In genomic region chr5:133562554-133562953, GRCh38 we compare ENCODE assay signal across 28 cellular contexts. TPM values are rescaled to one million over a fixed set of nuclear protein-coding genes. Genes with fewer than 3 reads are reported as not detected.
"Had no signal": no experiment of that assay in that cellular context is flagged by ENCODE, and none has a peak within 500 bp of the region (broad histone marks: within the 10 kb centered on the region; RNA-seq: fewer than 3 reads in every experiment).

No MANE protein-coding gene starts in this region.

- H3K36me3 ChIP-seq: heart right ventricle, left ventricle myocardium inferior, ovary, sigmoid colon, spleen, tibial nerve had no signal

- H3K27me3 ChIP-seq: ovary, sigmoid colon, tibial nerve had no signal

- H3K9me3 Mint-ChIP-seq: natural killer cell treated with Interleukin-12 subunit alpha and Interleukin-12 subunit beta and Interleukin-15 and Interleukin-18, amount 100 ng/mL, for 72 hours; stimulated activated memory B cell treated with anti-CD40 and anti-IgM and Interleukin-4, amounts not matched to agents 10 μg/mL and 1 μg/mL and 100 μg/mL, for 72 hours; stimulated activated naive CD8-positive, alpha-beta T cell treated with anti-CD3 and anti-CD28 coated beads, Interleukin-15, amount 100 ng/mL, for 72 hours; type B pancreatic cell had no signal

- H3K4me3 ChIP-seq: heart right ventricle, hepatocyte, left ventricle myocardium inferior, lung, mucosa of descending colon, ovary, sigmoid colon, spleen, tibial nerve had no signal

- H3K4me1 Mint-ChIP-seq: naive thymus-derived CD4-positive, alpha-beta T cell; stimulated activated naive CD8-positive, alpha-beta T cell treated with anti-CD3 and anti-CD28 coated beads, Interleukin-15, amount 100 ng/mL, for 72 hours had no signal

- H3K27ac ChIP-seq: heart right ventricle, hepatocyte, left ventricle myocardium inferior, ovary, sigmoid colon, spleen, tibial nerve had no signal

- H2AFZ ChIP-seq: hepatocyte had no signal

- H3K9me3 ChIP-seq: heart right ventricle, left ventricle myocardium inferior, mucosa of descending colon, ovary, sigmoid colon, spleen, tibial nerve had no signal

- H3K36me3 Mint-ChIP-seq: naive thymus-derived CD4-positive, alpha-beta T cell; natural killer cell treated with Interleukin-12 subunit alpha and Interleukin-12 subunit beta and Interleukin-15 and Interleukin-18, amount 100 ng/mL, for 72 hours; stimulated activated memory B cell treated with anti-CD40 and anti-IgM and Interleukin-4, amounts not matched to agents 10 μg/mL and 1 μg/mL and 100 μg/mL, for 72 hours; type B pancreatic cell had no signal

- ATAC-seq: heart right ventricle; mucosa of descending colon; naive thymus-derived CD4-positive, alpha-beta T cell; natural killer cell treated with Interleukin-12 subunit alpha and Interleukin-12 subunit beta and Interleukin-15 and Interleukin-18, amount 100 ng/mL, for 72 hours; right cardiac atrium; stimulated activated memory B cell treated with anti-CD40 and anti-IgM and Interleukin-4, amounts not matched to agents 10 μg/mL and 1 μg/mL and 100 μg/mL, for 72 hours; stimulated activated naive CD8-positive, alpha-beta T cell treated with anti-CD3 and anti-CD28 coated beads, Interleukin-15, amount 100 ng/mL, for 72 hours had no signal

- H3K27ac Mint-ChIP-seq: naive thymus-derived CD4-positive, alpha-beta T cell; natural killer cell treated with Interleukin-12 subunit alpha and Interleukin-12 subunit beta and Interleukin-15 and Interleukin-18, amount 100 ng/mL, for 72 hours; progenitor cell of endocrine pancreas; stimulated activated memory B cell treated with anti-CD40 and anti-IgM and Interleukin-4, amounts not matched to agents 10 μg/mL and 1 μg/mL and 100 μg/mL, for 72 hours; stimulated activated naive CD8-positive, alpha-beta T cell treated with anti-CD3 and anti-CD28 coated beads, Interleukin-15, amount 100 ng/mL, for 72 hours; type B pancreatic cell had no signal

- H3K4me3 Mint-ChIP-seq: naive thymus-derived CD4-positive, alpha-beta T cell; natural killer cell treated with Interleukin-12 subunit alpha and Interleukin-12 subunit beta and Interleukin-15 and Interleukin-18, amount 100 ng/mL, for 72 hours; stimulated activated memory B cell treated with anti-CD40 and anti-IgM and Interleukin-4, amounts not matched to agents 10 μg/mL and 1 μg/mL and 100 μg/mL, for 72 hours; stimulated activated naive CD8-positive, alpha-beta T cell treated with anti-CD3 and anti-CD28 coated beads, Interleukin-15, amount 100 ng/mL, for 72 hours; type B pancreatic cell had no signal

- H3K4me1 ChIP-seq: heart right ventricle, left ventricle myocardium inferior, sigmoid colon, spleen, tibial nerve had no signal

- H3K4me2 ChIP-seq: hepatocyte had no signal

- H3K79me2 ChIP-seq: hepatocyte had no signal

- DNase-seq: heart right ventricle; islet precursor cell; left ventricle myocardium inferior; midbrain; mucosa of descending colon; naive thymus-derived CD4-positive, alpha-beta T cell; ovary; right cardiac atrium; sigmoid colon; small intestine; spleen; stimulated activated CD4-positive, alpha-beta T cell treated with anti-CD3 and anti-CD28 coated beads, Interleukin-2, amount 100 ng/mL, for 48 hours; stimulated activated CD4-positive, alpha-beta T cell treated with anti-CD3 and anti-CD28 coated beads, Interleukin-4, amount 100 ng/mL, for 4 hours; stimulated activated CD8-positive, alpha-beta memory T cell treated with anti-CD3 and anti-CD28 coated beads, Interleukin-4, amount 100 ng/mL, for 48 hours; stimulated activated naive CD4-positive, alpha-beta T cell treated with Interleukin-2 at 50 U/mL for 16 hours; stimulated activated naive CD8-positive, alpha-beta T cell treated with anti-CD3 and anti-CD28 coated beads, Interleukin-15, amount 100 ng/mL, for 72 hours; substantia nigra had no signal

RNA-seq across cellular contexts. Expression of gene FSTL4, which starts 49.8 kb away (rescaled TPM):
- total RNA-seq: kidney epithelial cell; left ventricle myocardium inferior; mesenteric fat pad; natural killer cell treated with Interleukin-12 subunit alpha and Interleukin-12 subunit beta and Interleukin-15 and Interleukin-18, amount 100 ng/mL, for 72 hours; pulmonary artery endothelial cell; renal cortical epithelial cell; right cardiac atrium had no signal
- polyA plus RNA-seq: naive thymus-derived CD4-positive, alpha-beta T cell; right cardiac atrium had no signal
